In genomic region chr19:1685046-1685445, GRCh38 we compare ENCODE assay signal across 24 cellular contexts. TPM values are rescaled to one million over a fixed set of nuclear protein-coding genes. Genes with fewer than 3 reads are reported as not detected.
DNase-seq lines count a peak whose midpoint lies in the region; ATAC-seq, FAIRE-seq and TF ChIP-seq lines count a peak whose summit lies in the region.
"Had no signal": no experiment of that assay in that cellular context is flagged by ENCODE, and none has a peak within 500 bp of the region (broad histone marks: within the 10 kb centered on the region; RNA-seq: fewer than 3 reads in every experiment).

No MANE protein-coding gene starts in this region.

- in situ Hi-C loops in K562 (cut with MboI) = no loop called here

- FAIRE-seq in K562 (lab: Jason Lieb, UNC) = no peak
- FAIRE-seq: A204.1, D721Med, GM12891, H1 had no signal

- H3K9ac ChIP-seq in SK-N-SH = no peak overlapping the region
- H3K9ac ChIP-seq in K562 (ENCODE audit: insufficient read depth in 1 of 2, low read depth in 2 of 2, low read length in 2 of 2) = peak overlapping the region in 1 of 2 experiments; percentile 84; a peak in 2 of 4 replicates
- H3K9ac ChIP-seq: BLaER1, GM23248 had no signal

- DNase-seq in SK-N-SH (peak; percentile 29), OCI-M1 (lab: John Stamatoyannopoulos, UW) (peak; percentile 22), K562 (ENCODE audit: extremely low read depth in 1 of 4, low spot score in 3 of 4) (peak in 3 of 4 experiments; percentile 36 to 50 (median 44)), GM03348 (ENCODE audit: low spot score) (no peak), esophagus squamous epithelium (lab: John Stamatoyannopoulos, UW) (no peak), T1000 (lab: John Stamatoyannopoulos, UW) (no peak)
- DNase-seq: Caco-2; CD4-positive, CD25-positive, alpha-beta regulatory T cell; CD8-positive, alpha-beta T cell; DMS 273 treated with DMSO at 0.1 percent for 48 hours; DMS79; EL; GDM1; GM23248; H9 had no signal

- POLR2A ChIA-PET in SK-N-SH (lab: Yijun Ruan, JAX) (no interaction called here), K562 (lab: Yijun Ruan, JAX) (interaction anchor here (0.7 to 1.0 kb wide), 2 partner anchors 80 to 271 kb away, joined by 3 read pairs; partner anchors contain the start of gene UQCR11)

- intact Hi-C loops in K562 (cut with micrococcal nuclease) (no loop called here), esophagus squamous epithelium (cut with DNase I) (no loop called here)

- TF ChIP-seq RAD21 in SK-N-SH (IDR thresholded peaks at IDR 0.05; ENCODE audit: low read length) = no peak
- no peak for TF ChIP-seq RAD21 in K562 (CRISPR knock-in tag; conservative IDR thresholded peaks at IDR 0.05 in 1 of 2, IDR thresholded peaks at IDR 0.05 in 1 of 2)

- no peak for TF ChIP-seq CTCF in SK-N-SH (IDR thresholded peaks at IDR 0.05)
- no peak for TF ChIP-seq CTCF in K562 (IDR thresholded peaks at IDR 0.05 in 2 of 3, conservative IDR thresholded peaks at IDR 0.05 in 1 of 3; ENCODE audit: insufficient read depth in 2 of 3, low read depth in 1 of 3, low read length in 3 of 3)
- TF ChIP-seq CTCF in esophagus squamous epithelium (IDR thresholded peaks at IDR 0.05) = no peak

- H3K4me2 ChIP-seq in SK-N-SH (no peak overlapping the region), K562 (ENCODE audit: insufficient read depth, low read length) (peak overlapping the region; percentile 46; the same call in 1 of the 2 replicates)
- H3K4me2 ChIP-seq: BLaER1 had no signal

- H3F3A ChIP-seq in SK-N-SH (replicated peaks; ENCODE audit: insufficient read depth) = no peaks in the 10 kb centered on the region

- H3K4me3 ChIP-seq in SK-N-SH (ENCODE audit: low read depth in 2 of 2, low read length in 1 of 2) = no peak overlapping the region
- no peak overlapping the region for H3K4me3 ChIP-seq in K562
- H3K4me3 ChIP-seq in esophagus squamous epithelium = no peak overlapping the region
- H3K4me3 ChIP-seq: BLaER1, GM23248 had no signal

- no peak overlapping the region for H2AFZ ChIP-seq in SK-N-SH (ENCODE audit: low read depth)
- peak overlapping the region; percentile 26 for H2AFZ ChIP-seq in K562 (ENCODE audit: low read depth, low read length)
- H2AFZ ChIP-seq: GM23248 had no signal

- no peak for TF ChIP-seq POLR2A in K562 (conservative IDR thresholded peaks at IDR 0.05)
- no peak for TF ChIP-seq POLR2A in esophagus squamous epithelium (IDR thresholded peaks at IDR 0.05)

- no TSS peak for BruUV-seq in K562 (replicated peaks; lab: Mats Ljungman, UMichigan)

- ATAC-seq in SK-N-SH treated with all-trans-retinoic acid at 6 μM for 48 hours (no peak), K562 (no peak; the same call in 2 of the 3 replicates)
- ATAC-seq: CD8-positive, alpha-beta T cell; HCT116 had no signal

- no peak overlapping the region for H3K27ac ChIP-seq in SK-N-SH (ENCODE audit: low read depth in 2 of 2, low read length in 1 of 2)
- no peak overlapping the region for H3K27ac ChIP-seq in K562 (ENCODE audit: extremely low read depth, low read depth, low read length)
- H3K27ac ChIP-seq in esophagus squamous epithelium = no peak overlapping the region
- H3K27ac ChIP-seq: 22Rv1, BLaER1, C4-2B, GM23248 had no signal

- 3% methylated on average over 15 of the region's 19 CpGs for WGBS in SK-N-SH (ENCODE audit: low lambda C conversion rate)
- WGBS in K562 (ENCODE audit: insufficient coverage, low coverage, missing lambda C conversion rate) = 3% methylated on average over 17 of the region's 19 CpGs
- WGBS in esophagus squamous epithelium, 2 donors = 60 to 62% methylated on average over 6 to 12 of the region's 19 CpGs

- H4K20me1 ChIP-seq in SK-N-SH (ENCODE audit: insufficient read depth) (no peaks in the 10 kb centered on the region), K562 (replicated peaks; ENCODE audit: control insufficient read depth, insufficient read depth, low read length) (no peaks in the 10 kb centered on the region)
- H4K20me1 ChIP-seq: BLaER1 had no signal

- H3K79me2 ChIP-seq in SK-N-SH (ENCODE audit: insufficient read depth) (no peaks in the 10 kb centered on the region), K562 (ENCODE audit: control insufficient read depth, insufficient read depth, low read length) (no peaks in the 10 kb centered on the region)

- H3K4me1 ChIP-seq in SK-N-SH (ENCODE audit: control insufficient read depth in 1 of 2, insufficient read depth in 2 of 2, low read depth in 1 of 2, low read length in 1 of 2) (no peaks in the 10 kb centered on the region), K562 (replicated peaks in 1 of 2; ENCODE audit: control insufficient read depth in 2 of 2, insufficient read depth in 2 of 2, low read length in 2 of 2) (peaks cover 9 to 42% of the 10 kb centered on the region in 2 experiments; a peak in 4 of 5 replicates), esophagus squamous epithelium (no peaks in the 10 kb centered on the region)
- H3K4me1 ChIP-seq: Caco-2 had no signal

- H3K9me3 ChIP-seq in SK-N-SH = no peaks in the 10 kb centered on the region
- no peaks in the 10 kb centered on the region for H3K9me3 ChIP-seq in K562 (replicated peaks; ENCODE audit: control insufficient read depth, insufficient read depth, low read depth, low read length)
- no peaks in the 10 kb centered on the region for H3K9me3 ChIP-seq in esophagus squamous epithelium
- H3K9me3 ChIP-seq: BLaER1, Caco-2 had no signal

- peaks cover 86% of the 10 kb centered on the region for H3K27me3 ChIP-seq in SK-N-SH (ENCODE audit: insufficient read depth)
- no peaks in the 10 kb centered on the region; a peak in 1 of 5 replicates for H3K27me3 ChIP-seq in K562 (ENCODE audit: control insufficient read depth in 2 of 2, insufficient read depth in 2 of 2, low read length in 2 of 2)
- H3K27me3 ChIP-seq in esophagus squamous epithelium = peaks cover 0 to 97% (median 2%) of the 10 kb centered on the region in 4 donors

- CTCF ChIA-PET in SK-N-SH (lab: Yijun Ruan, JAX) = interaction anchor here (3.0 to 5.8 kb wide), 2 partner anchors 13 to 82 kb away, joined by 10 to 42 read pairs; no protein-coding TSS in a partner anchor
- CTCF ChIA-PET in K562 (lab: Yijun Ruan, JAX; ENCODE audit: low intra/inter-chr PET ratio) = no interaction called here

- H3K36me3 ChIP-seq in SK-N-SH (replicated peaks in 1 of 2; ENCODE audit: control insufficient read depth in 1 of 2, insufficient read depth in 2 of 2, low read length in 1 of 2) = no peaks in the 10 kb centered on the region
- no peaks in the 10 kb centered on the region for H3K36me3 ChIP-seq in K562 (ENCODE audit: control insufficient read depth, insufficient read depth, low read length)
- H3K36me3 ChIP-seq in esophagus squamous epithelium = no peaks in the 10 kb centered on the region
- H3K36me3 ChIP-seq: BLaER1 had no signal

- no peaks in the 10 kb centered on the region for H3K9me2 ChIP-seq in SK-N-SH

- H3K9me1 ChIP-seq in K562 (ENCODE audit: control insufficient read depth, insufficient read depth, low read length) = no peaks in the 10 kb centered on the region

- TF ChIP-seq EP300 in SK-N-SH (IDR thresholded peaks at IDR 0.05; ENCODE audit: borderline replicate concordance in 1 of 2, low read depth in 1 of 2, low read length in 1 of 2) (no peak), K562 (IDR thresholded peaks at IDR 0.05; ENCODE audit: low read length) (no peak)

TF ChIP-seq in SK-N-SH, 30 proteins besides CTCF, POLR2A, EP300 and RAD21 (continues in another document):
- TF ChIP-seq USF1 (IDR thresholded peaks at IDR 0.05; ENCODE audit: borderline replicate concordance, low read depth) = no peak

TF ChIP-seq in SK-N-SH treated with all-trans-retinoic acid at 6 μM for 48 hours, 23 proteins besides CTCF, POLR2A, EP300 and RAD21 (continues in another document):
- TF ChIP-seq SNAI2 (CRISPR knock-in tag; IDR thresholded peaks at IDR 0.05) (no peak), ZNF70 (CRISPR knock-in tag; IDR thresholded peaks at IDR 0.05) (no peak), ZNF565 (CRISPR knock-in tag; conservative IDR thresholded peaks at IDR 0.05; ENCODE audit: low read depth) (no peak), TOX (CRISPR knock-in tag; IDR thresholded peaks at IDR 0.05; ENCODE audit: borderline replicate concordance) (no peak), ZFP3 (CRISPR knock-in tag; IDR thresholded peaks at IDR 0.05) (no peak)

TF ChIP-seq in K562, 482 proteins besides CTCF, POLR2A, EP300 and RAD21 (continues in another document):
- peak; percentile 97 for TF ChIP-seq ZBTB9 (CRISPR knock-in tag; IDR thresholded peaks at IDR 0.05)
- TF ChIP-seq JUND (IDR thresholded peaks at IDR 0.05; ENCODE audit: borderline replicate concordance, low read depth, low read length) = 0 out of 2 replicates have a peak, but pooled peaks have one; percentile 24
- no peak for TF ChIP-seq JUND (tag; IDR thresholded peaks at IDR 0.05; ENCODE audit: borderline replicate concordance, low read depth, low read length)

RNA-seq across cellular contexts. Expression of gene TCF3, which starts 32.6 kb away (rescaled TPM):
- polyA plus RNA-seq in SK-N-SH (2012; rRNA removed) (81.3 and 104 TPM in 2 replicates), K562 (2011; rRNA removed) (61.7 and 62.0 TPM in 2 replicates), K562 (2014; fragmentation: Illumina TruSeq; extraction: Trizol) (84.9 and 128 TPM in 2 replicates), K562 (2014; fragmentation: Nextera tagmentation; extraction: Ambion mirVana) (1 to 10 TPM; 5.6 to 5.7 TPM), K562 (2014; rRNA removed) (171 and 173 TPM in 2 replicates)
- 49.6 and 82.9 TPM in 2 replicates for polyA plus RNA-seq in SK-N-SH (2012; cell fraction: cytosol; rRNA removed)
- 173 and 175 TPM in 2 replicates for polyA plus RNA-seq in SK-N-SH (2012; cell fraction: nucleus; rRNA removed)
- 46.3 and 93.5 TPM in 2 replicates for total RNA-seq in K562 (2011; cell fraction: chromatin; rRNA removed; ENCODE audit: low replicate concordance)
- total RNA-seq in K562 (2011; cell fraction: nucleolus; rRNA removed) = 72.8 and 74.5 TPM in 2 replicates
- 46.6 and 55.9 TPM in 2 replicates for total RNA-seq in K562 (2011; cell fraction: nucleoplasm; rRNA removed)
- total RNA-seq in K562 (2014; rRNA removed) (201 and 273 TPM in 2 replicates), K562 (2014; rRNA removed; fragmentation: Illumina TruSeq; extraction: Trizol) (34.6 and 36.1 TPM in 2 replicates), K562 (2015; rRNA removed; fragmentation: Illumina TruSeq; extraction: Trizol) (84.0 and 96.5 TPM in 2 replicates), K562 (2021) (229 and 259 TPM in 2 replicates), esophagus squamous epithelium (10 to 100 TPM; 29.9 to 66.0 (median 47.9) TPM)
- 76.1 and 277 TPM in 2 replicates for polyA plus RNA-seq in K562 (2011; cell fraction: cytosol; rRNA removed)
- 97.7 and 198 TPM in 2 replicates for polyA plus RNA-seq in K562 (2011; cell fraction: nucleus; rRNA removed)
- polyA plus RNA-seq in K562 (2012) = 117 and 145 TPM in 2 replicates
- 17.3 and 29.0 TPM in 2 replicates for polyA minus RNA-seq in K562 (2011; rRNA and poly(A)+ RNA removed)
- polyA minus RNA-seq in K562 (2011; cell fraction: cytosol; rRNA and poly(A)+ RNA removed) = 92.9 and 128 TPM in 2 replicates
- polyA minus RNA-seq in K562 (2011; cell fraction: nucleus; rRNA and poly(A)+ RNA removed) = 30.5 and 31.8 TPM in 2 replicates

Comparison
In these comparisons a context has a peak if more than half of its experiments do, and no peak if none do; other contexts are left out.
1. DNase-seq: peak in SK-N-SH (single experiment), OCI-M1 (single experiment) and K562 (3 of 4); none in GM03348 (single experiment), esophagus squamous epithelium (single experiment) and T1000 (single experiment).